ENCODE assay signal across 26 cellular contexts in the genomic region with DNA sequence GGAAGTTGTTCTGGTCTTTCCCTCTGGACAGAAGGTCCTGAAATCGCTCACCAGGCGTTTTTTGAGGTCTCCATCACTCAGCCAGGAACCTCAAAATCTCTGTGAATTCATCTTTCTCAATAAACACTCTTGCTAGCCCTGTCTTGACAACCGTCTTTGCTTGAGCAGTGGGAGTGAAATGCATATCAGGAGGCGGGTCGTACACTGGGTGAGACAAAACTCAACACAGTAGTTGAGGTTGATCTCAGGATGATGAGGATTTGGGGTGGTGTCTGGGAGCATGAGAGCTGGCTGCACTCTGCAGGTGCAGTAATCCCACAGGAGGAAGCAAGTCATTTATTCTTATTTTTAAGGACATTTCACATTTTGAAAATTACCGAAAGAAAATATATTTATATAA. TPM values are rescaled to one million over a fixed set of nuclear protein-coding genes. Genes with fewer than 3 reads are reported as not detected.
DNase-seq lines count a peak whose midpoint lies in the region; ATAC-seq, FAIRE-seq and TF ChIP-seq lines count a peak whose summit lies in the region.
"Had no signal": no experiment of that assay in that cellular context is flagged by ENCODE, and none has a peak within 500 bp of the region (broad histone marks: within the 10 kb centered on the region; RNA-seq: fewer than 3 reads in every experiment).

No MANE protein-coding gene starts in this region.

- H3K36me3 ChIP-seq in astrocyte (ENCODE audit: insufficient read depth, low read length), result no peaks in the 10 kb centered on the region
- H3K36me3 ChIP-seq: heart right ventricle, Peyer's patch, right lobe of liver, SJCRH30, transverse colon had no signal

- no peak for ATAC-seq in CD4-positive, alpha-beta T cell (ENCODE audit: poor library complexity)
- ATAC-seq: left colon had no signal

- intact Hi-C loops in CD4-positive, alpha-beta T cell (cut with DNase I, micrococcal nuclease), result no loop called here

- peak overlapping the region; percentile 85 for H3K4me3 Mint-ChIP-seq in CD4-positive, alpha-beta T cell
- no peak overlapping the region for H3K4me3 Mint-ChIP-seq in astrocyte (ENCODE audit: unreplicated experiment)
- H3K4me3 Mint-ChIP-seq in nephron progenitor cell, result no peak overlapping the region
- H3K4me3 Mint-ChIP-seq: nephron had no signal

- CTCF ChIA-PET in CD4-positive, alpha-beta T cell (lab: Charles Lee), result no interaction called here

- H3K9ac ChIP-seq in astrocyte (ENCODE audit: low read length), result no peak overlapping the region

- peaks cover 41% of the 10 kb centered on the region for H3K27me3 Mint-ChIP-seq in CD4-positive, alpha-beta T cell
- H3K27me3 Mint-ChIP-seq in astrocyte (ENCODE audit: low read depth, unreplicated experiment), result peaks cover 35% of the 10 kb centered on the region
- peaks cover 15% of the 10 kb centered on the region for H3K27me3 Mint-ChIP-seq in nephron progenitor cell (ENCODE audit: low read depth, poor library complexity)

- FAIRE-seq in astrocyte (lab: Jason Lieb, UNC), result no peak
- FAIRE-seq: H54, HTR-8/SVneo had no signal

- no peaks in the 10 kb centered on the region for H3K9me3 Mint-ChIP-seq in CD4-positive, alpha-beta T cell
- H3K9me3 Mint-ChIP-seq in astrocyte (ENCODE audit: unreplicated experiment), result peaks cover 2% of the 10 kb centered on the region
- no peaks in the 10 kb centered on the region for H3K9me3 Mint-ChIP-seq in nephron progenitor cell
- H3K9me3 Mint-ChIP-seq: nephron had no signal

- peaks cover 10% of the 10 kb centered on the region for H3K4me1 ChIP-seq in astrocyte (ENCODE audit: insufficient read depth, low read length)
- H3K4me1 ChIP-seq: SJCRH30 had no signal

- H3K27me3 ChIP-seq in CD4-positive, alpha-beta T cell (ENCODE audit: control insufficient read depth, insufficient read depth, low read length), result peaks cover 3% of the 10 kb centered on the region
- peaks cover 53% of the 10 kb centered on the region for H3K27me3 ChIP-seq in astrocyte (ENCODE audit: insufficient read depth, low read length)
- H3K27me3 ChIP-seq: SJCRH30 had no signal

- POLR2A ChIA-PET in CD4-positive, alpha-beta T cell (lab: Charles Lee), result interaction anchor here (0.9 to 1.1 kb wide), 2 partner anchors 12 to 31 kb away, joined by 3 to 4 read pairs; no protein-coding TSS in a partner anchor

- DNase-seq in CD4-positive, alpha-beta T cell, result no peak
- DNase-seq in astrocyte (ENCODE audit: low read depth), result no peak
- no peak for DNase-seq in nephron progenitor cell
- no peak for DNase-seq in amniotic stem cell (lab: John Stamatoyannopoulos, UW)
- no peak for DNase-seq in medulla oblongata (ENCODE audit: extremely low spot score)
- no peak for DNase-seq in iPS-NIHi11 (ENCODE audit: low spot score)
- DNase-seq: activated CD4-positive, alpha-beta T cell treated with anti-CD3 and anti-CD28 coated beads for 4 hours; activated CD8-positive, alpha-beta memory T cell treated with anti-CD3 and anti-CD28 coated beads, Interleukin-2, amount 50 U/mL, for 4 hours; DMS79; effector CD8-positive, alpha-beta T cell; erythroblast; foreskin fibroblast; heart right ventricle; left colon; MV-4-11; NCI-H2171; NCI-H526 treated with DMSO at 0.1 percent for 48 hours; Peyer's patch; right lobe of liver; SJCRH30; transverse colon had no signal

- no peak for TF ChIP-seq CTCF in CD4-positive, alpha-beta T cell (IDR thresholded peaks at IDR 0.05)
- TF ChIP-seq CTCF in GM12875 (IDR thresholded peaks at IDR 0.05; ENCODE audit: borderline replicate concordance, insufficient read depth, low read depth, low read length), result no peak
- no peak for TF ChIP-seq CTCF in astrocyte (IDR thresholded peaks at IDR 0.05; ENCODE audit: insufficient read depth, low read depth, low read length)
- TF ChIP-seq CTCF in nephron progenitor cell (IDR thresholded peaks at IDR 0.05), result no peak

- no peaks in the 10 kb centered on the region for H3K36me3 Mint-ChIP-seq in CD4-positive, alpha-beta T cell (ENCODE audit: low read depth)
- H3K36me3 Mint-ChIP-seq in astrocyte (ENCODE audit: low read depth, unreplicated experiment), result no peaks in the 10 kb centered on the region
- no peaks in the 10 kb centered on the region for H3K36me3 Mint-ChIP-seq in nephron progenitor cell (ENCODE audit: low read depth)

- H3K9me3 ChIP-seq in CD4-positive, alpha-beta T cell (ENCODE audit: control insufficient read depth, low read length), result no peaks in the 10 kb centered on the region
- H3K9me3 ChIP-seq in astrocyte (ENCODE audit: insufficient read depth, low read depth, low read length), result no peaks in the 10 kb centered on the region
- H3K9me3 ChIP-seq: heart right ventricle, Peyer's patch, right lobe of liver, SJCRH30, transverse colon had no signal

- no peak overlapping the region for H3K27ac ChIP-seq in CD4-positive, alpha-beta T cell (ENCODE audit: low read depth, low read length)
- H3K27ac ChIP-seq in astrocyte (ENCODE audit: low read depth, low read length), result no peak overlapping the region
- H3K27ac ChIP-seq: heart right ventricle, right lobe of liver, SJCRH30, transverse colon had no signal

- no peaks in the 10 kb centered on the region for H4K20me1 ChIP-seq in astrocyte (ENCODE audit: insufficient read depth, low read length)

- no peak overlapping the region for H2AFZ ChIP-seq in astrocyte (ENCODE audit: low read depth, low read length)

- no peaks in the 10 kb centered on the region for H3K79me2 ChIP-seq in astrocyte (ENCODE audit: insufficient read depth, low read length)

- peaks cover 68% of the 10 kb centered on the region for H3K4me1 Mint-ChIP-seq in CD4-positive, alpha-beta T cell (ENCODE audit: low read depth)
- no peaks in the 10 kb centered on the region for H3K4me1 Mint-ChIP-seq in astrocyte (ENCODE audit: low read depth, unreplicated experiment)
- H3K4me1 Mint-ChIP-seq in nephron progenitor cell, result peaks cover 24% of the 10 kb centered on the region
- H3K4me1 Mint-ChIP-seq: nephron had no signal

- peak overlapping the region; percentile 77 for H3K27ac Mint-ChIP-seq in CD4-positive, alpha-beta T cell
- H3K27ac Mint-ChIP-seq in astrocyte (ENCODE audit: unreplicated experiment), result peak overlapping the region; percentile 50
- H3K27ac Mint-ChIP-seq in nephron progenitor cell, result peak overlapping the region; percentile 41
- H3K27ac Mint-ChIP-seq: nephron had no signal

- H3K4me2 ChIP-seq in astrocyte (ENCODE audit: low read length), result no peak overlapping the region

- peak overlapping the region; percentile 53 for H3K4me3 ChIP-seq in GM12875 (ENCODE audit: low read depth, low read length)
- H3K4me3 ChIP-seq in astrocyte (ENCODE audit: insufficient read depth, low read depth, low read length), result no peak overlapping the region
- H3K4me3 ChIP-seq: right lobe of liver, SJCRH30 had no signal

RNA-seq across cellular contexts. Expression of a gene that starts 1.9 kb away (rescaled TPM):
- 1 to 10 TPM; 2.7 to 3.3 TPM for total RNA-seq in CD4-positive, alpha-beta T cell
- not detected in 2 replicates for total RNA-seq in astrocyte
- total RNA-seq: heart right ventricle, mesenteric fat pad, Peyer's patch, right lobe of liver, SJCRH30 had no signal

RNA-seq across cellular contexts. Expression of a gene that starts 20.0 kb away (rescaled TPM):
- under 1 TPM in 1 of 2 experiments, not detected in 1; 0.22 TPM for total RNA-seq in CD4-positive, alpha-beta T cell
- total RNA-seq in astrocyte, result 9.5 and 10.3 TPM in 2 replicates
